24 cellular contexts compared by ENCODE assay signal in the genomic region with DNA sequence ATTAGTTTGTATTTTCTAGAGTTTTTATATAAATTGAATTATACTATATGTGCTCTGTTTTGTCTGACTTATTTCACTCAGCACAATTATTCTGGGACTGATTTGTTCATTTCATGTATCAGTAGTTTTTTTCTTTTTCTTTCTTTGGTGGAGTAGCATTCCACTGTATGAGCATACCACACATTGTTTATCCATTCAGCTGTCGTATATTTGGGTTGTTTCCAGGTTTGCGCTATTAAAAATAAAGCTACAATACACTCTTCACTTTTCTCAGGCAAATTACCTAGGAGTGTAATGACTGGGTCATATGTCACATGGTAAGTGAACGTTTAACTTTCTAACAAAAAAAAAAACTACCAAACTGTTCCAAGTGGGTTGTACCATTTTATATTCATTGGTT.
"Had no signal": no experiment of that assay in that cellular context is flagged by ENCODE, and none has a peak within 500 bp of the region (broad histone marks: within the 10 kb centered on the region; RNA-seq: fewer than 3 reads in every experiment).

No MANE protein-coding gene starts in this region.

- H3K36me3 ChIP-seq: adrenal gland, brain microvascular endothelial cell, Peyer's patch, SJSA1 had no signal

- H3K4me3 ChIP-seq: adrenal gland, Peyer's patch, SJSA1 had no signal

- FAIRE-seq: TTC549 had no signal

- H3K27ac ChIP-seq: adrenal gland, brain microvascular endothelial cell, Peyer's patch, SJSA1 had no signal

- H3K9me3 ChIP-seq: adrenal gland, Peyer's patch, SJSA1, SK-N-SH had no signal

- ATAC-seq: activated CD8-positive, alpha-beta T cell treated with anti-CD3 and anti-CD28 coated beads, Interleukin-2, amount 10 ng/mL, durations not matched to agents 7 days and 5 days; PC-3 had no signal

- H3K27me3 ChIP-seq: brain microvascular endothelial cell, Peyer's patch had no signal

- H3K4me1 ChIP-seq: adrenal gland, Peyer's patch, SJSA1 had no signal

- H3K9ac ChIP-seq: SK-N-SH had no signal

- DNase-seq: activated CD4-positive, alpha-beta T cell treated with anti-CD3 and anti-CD28 coated beads, Interleukin-2, amount 10 ng/mL, durations not matched to agents 24 days and 14 days; activated CD4-positive, alpha-beta T cell treated with anti-CD3 and anti-CD28 coated beads, Interleukin-2, amount 50 U/mL, for 4 hours; activated CD8-positive, alpha-beta T cell treated with anti-CD3 and anti-CD28 coated beads, Interleukin-2, amount 10 ng/mL, durations not matched to agents 7 days and 5 days; activated gamma-delta T cell; activated naive CD4-positive, alpha-beta T cell treated with Interleukin-2 at 50 U/mL for 16 hours; activated naive CD8-positive, alpha-beta T cell treated with anti-CD3 and anti-CD28 coated beads, Interleukin-2, amount 10 ng/mL, durations not matched to agents 7 days and 5 days; activated T-cell treated with anti-CD3 and anti-CD28 coated beads, Interleukin-2, amount 50 U/mL, for 24 hours; adrenal gland; brain microvascular endothelial cell; central memory CD4-positive, alpha-beta T cell; NCI-H1105; NCI-H1417 treated with DMSO at 0.1 percent for 48 hours; NCI-H187 treated with DMSO at 0.1 percent for 48 hours; NCI-H2081; NCI-H345; NCI-H524 treated with DMSO at 0.1 percent for 48 hours; NK-92 treated with Interleukin-12 subunit alpha and Interleukin-12 subunit beta, amount 100 ng/mL, for 24 hours; PC-3; Peyer's patch; RPMI8226; SHP77 treated with DMSO at 0.1 percent for 48 hours; SK-N-SH had no signal

- H3K4me2 ChIP-seq: SK-N-SH had no signal
